Comparison of ENCODE assay signal across 32 cellular contexts in genomic region chr5:125595845-125596244, GRCh38.
"Had no signal": no experiment of that assay in that cellular context is flagged by ENCODE, and none has a peak within 500 bp of the region (broad histone marks: within the 10 kb centered on the region; RNA-seq: fewer than 3 reads in every experiment).

No MANE protein-coding gene starts in this region.

- H3K4me1 Mint-ChIP-seq: activated CD4-positive, alpha-beta T cell treated with anti-CD3 and anti-CD28 coated beads for 36 hours; activated CD8-positive, alpha-beta memory T cell treated with anti-CD3 and anti-CD28 coated beads, Interleukin-2, amount 10 ng/mL, durations not matched to agents 7 days and 5 days had no signal

- H3K27ac Mint-ChIP-seq: activated CD4-positive, alpha-beta T cell treated with anti-CD3 and anti-CD28 coated beads for 36 hours; activated CD8-positive, alpha-beta memory T cell treated with anti-CD3 and anti-CD28 coated beads, Interleukin-2, amount 10 ng/mL, durations not matched to agents 7 days and 5 days; activated CD8-positive, alpha-beta T cell treated with anti-CD3 and anti-CD28 coated beads, Interleukin-2, amount 10 ng/mL, durations not matched to agents 7 days and 5 days; activated naive CD8-positive, alpha-beta T cell; activated T-cell treated with anti-CD3 and anti-CD28 coated beads, Interleukin-2, amount 50 U/mL, for 72 hours; dendritic cell treated with granulocyte-macrophage colony-stimulating factor and Interleukin-4, amounts not matched to agents 40 ng/mL and 50 ng/mL, for 4 days; nephron progenitor cell; stimulated activated naive B cell treated with anti-CD40 and anti-IgM and Interleukin-4, amounts not matched to agents 10 μg/mL and 1 μg/mL and 100 μg/mL, for 72 hours; T-helper 2 cell treated with Interferon-gamma antibody and Interleukin-4, amounts not matched to agents 5 μg/mL and 100 μg/mL, for 36 hours had no signal

- H3K9me3 ChIP-seq: ascending aorta, gastrocnemius medialis, lower lobe of right lung, pancreas, prostate gland, stomach, tibial artery, upper lobe of right lung had no signal

- H3K4me3 Mint-ChIP-seq: activated CD4-positive, alpha-beta T cell treated with anti-CD3 and anti-CD28 coated beads for 36 hours; activated CD8-positive, alpha-beta memory T cell treated with anti-CD3 and anti-CD28 coated beads, Interleukin-2, amount 10 ng/mL, durations not matched to agents 7 days and 5 days; activated CD8-positive, alpha-beta T cell treated with anti-CD3 and anti-CD28 coated beads, Interleukin-2, amount 10 ng/mL, durations not matched to agents 7 days and 5 days; activated naive CD8-positive, alpha-beta T cell; activated T-cell treated with anti-CD3 and anti-CD28 coated beads, Interleukin-2, amount 50 U/mL, for 72 hours; dendritic cell treated with granulocyte-macrophage colony-stimulating factor and Interleukin-4, amounts not matched to agents 40 ng/mL and 50 ng/mL, for 4 days; nephron progenitor cell; stimulated activated naive B cell treated with anti-CD40 and anti-IgM and Interleukin-4, amounts not matched to agents 10 μg/mL and 1 μg/mL and 100 μg/mL, for 72 hours; T-helper 2 cell treated with Interferon-gamma antibody and Interleukin-4, amounts not matched to agents 5 μg/mL and 100 μg/mL, for 36 hours had no signal

- H3K27ac ChIP-seq: ascending aorta, gastrocnemius medialis, hepatocyte, lower lobe of right lung, pancreas, prostate gland, tibial artery, upper lobe of right lung had no signal

- H3K4me3 ChIP-seq: ascending aorta, gastrocnemius medialis, hepatocyte, lower lobe of right lung, pancreas, prostate gland, stomach, tibial artery, upper lobe of right lung had no signal

- ATAC-seq: activated CD4-positive, alpha-beta T cell treated with anti-CD3 and anti-CD28 coated beads for 36 hours; activated CD8-positive, alpha-beta memory T cell treated with anti-CD3 and anti-CD28 coated beads, Interleukin-2, amount 10 ng/mL, durations not matched to agents 7 days and 5 days; activated CD8-positive, alpha-beta T cell treated with anti-CD3 and anti-CD28 coated beads, Interleukin-2, amount 10 ng/mL, durations not matched to agents 7 days and 5 days; activated T-cell treated with anti-CD3 and anti-CD28 coated beads, Interleukin-2, amount 50 U/mL, for 72 hours; left colon; pancreas; stimulated activated naive B cell treated with anti-CD40 and anti-IgM and Interleukin-4, amounts not matched to agents 10 μg/mL and 1 μg/mL and 100 μg/mL, for 72 hours had no signal

- H3K4me1 ChIP-seq: gastrocnemius medialis, lower lobe of right lung, pancreas, prostate gland, stomach, tibial artery, upper lobe of right lung had no signal

- H3K27me3 Mint-ChIP-seq: activated CD4-positive, alpha-beta T cell treated with anti-CD3 and anti-CD28 coated beads for 36 hours; activated CD8-positive, alpha-beta memory T cell treated with anti-CD3 and anti-CD28 coated beads, Interleukin-2, amount 10 ng/mL, durations not matched to agents 7 days and 5 days; activated naive CD8-positive, alpha-beta T cell; dendritic cell treated with granulocyte-macrophage colony-stimulating factor and Interleukin-4, amounts not matched to agents 40 ng/mL and 50 ng/mL, for 4 days; stimulated activated naive B cell treated with anti-CD40 and anti-IgM and Interleukin-4, amounts not matched to agents 10 μg/mL and 1 μg/mL and 100 μg/mL, for 72 hours had no signal

- DNase-seq: activated CD4-positive, alpha-beta T cell treated with anti-CD3 and anti-CD28 coated beads for 36 hours; activated CD4-positive, CD25-positive, alpha-beta regulatory T cell; activated CD8-positive, alpha-beta memory T cell treated with anti-CD3 and anti-CD28 coated beads, Interleukin-2, amount 10 ng/mL, durations not matched to agents 7 days and 5 days; activated CD8-positive, alpha-beta T cell treated with anti-CD3 and anti-CD28 coated beads, Interleukin-2, amount 10 ng/mL, durations not matched to agents 7 days and 5 days; activated naive CD4-positive, alpha-beta T cell treated with Interleukin-2 at 50 U/mL for 16 hours; activated T-cell treated with anti-CD3 and anti-CD28 coated beads for 4 hours; activated T-cell treated with anti-CD3 and anti-CD28 coated beads, Interleukin-2, amount 50 U/mL, for 72 hours; central memory CD4-positive, alpha-beta T cell; effector memory CD4-positive, alpha-beta T cell; erythroblast; gastrocnemius medialis; islet precursor cell; left colon; lower lobe of right lung; mesendoderm; nephron progenitor cell; pancreas; retina; stimulated activated CD4-positive, alpha-beta T cell treated with anti-CD3 and anti-CD28 coated beads, Interleukin-15, amount 100 ng/mL, for 24 hours; stimulated activated CD4-positive, alpha-beta T cell treated with anti-CD3 and anti-CD28 coated beads, Interleukin-2, amount 100 ng/mL, for 24 hours; stimulated activated naive B cell treated with anti-CD40 and anti-IgM and Interleukin-4, amounts not matched to agents 10 μg/mL and 1 μg/mL and 100 μg/mL, for 72 hours; stomach; T-helper 1 cell; tibial artery had no signal

- H2AFZ ChIP-seq: hepatocyte had no signal

- H3K36me3 Mint-ChIP-seq: activated CD8-positive, alpha-beta memory T cell treated with anti-CD3 and anti-CD28 coated beads, Interleukin-2, amount 10 ng/mL, durations not matched to agents 7 days and 5 days; activated naive CD8-positive, alpha-beta T cell; brain; stimulated activated naive B cell treated with anti-CD40 and anti-IgM and Interleukin-4, amounts not matched to agents 10 μg/mL and 1 μg/mL and 100 μg/mL, for 72 hours had no signal

- H3K36me3 ChIP-seq: ascending aorta, gastrocnemius medialis, lower lobe of right lung, pancreas, prostate gland, stomach, tibial artery, upper lobe of right lung had no signal

- H3K9me3 Mint-ChIP-seq: dendritic cell treated with granulocyte-macrophage colony-stimulating factor and Interleukin-4, amounts not matched to agents 40 ng/mL and 50 ng/mL, for 4 days; nephron progenitor cell had no signal

- H3K27me3 ChIP-seq: ascending aorta, gastrocnemius medialis, hepatocyte, pancreas, stomach, tibial artery, upper lobe of right lung had no signal

- H3K4me2 ChIP-seq: hepatocyte had no signal

- H3K79me2 ChIP-seq: hepatocyte had no signal
